ENCODE assay signal across 1 cellular context in genomic region chr1:171286032-171286705, GRCh38.
TF ChIP-seq lines count a peak whose summit lies in the region.

No MANE protein-coding gene starts in this region.

TF ChIP-seq in GM23338, 12 proteins besides CTCF, POLR2A, EP300 and RAD21 (continued from another document):
- no peak for TF ChIP-seq ZNF462 (CRISPR knock-in tag; IDR thresholded peaks at IDR 0.05)
